Comparison of ENCODE assay signal across 8 cellular contexts in genomic region chr11:7278314-7278917, GRCh38. TPM values are rescaled to one million over a fixed set of nuclear protein-coding genes. Genes with fewer than 3 reads are reported as not detected.
DNase-seq lines count a peak whose midpoint lies in the region; ATAC-seq and TF ChIP-seq lines count a peak whose summit lies in the region.

No MANE protein-coding gene starts in this region.

- H3K4me3 Mint-ChIP-seq in GM23338, result no peak overlapping the region
- H3K4me3 Mint-ChIP-seq in T-helper 17 cell, result no peak overlapping the region

- no peak overlapping the region for H3K27ac ChIP-seq in GM23338 (ENCODE audit: low read depth)
- H3K27ac ChIP-seq in fibroblast of lung (ENCODE audit: insufficient read depth, low read length), result no peak overlapping the region
- H3K27ac ChIP-seq in spleen, result no peak overlapping the region

- 38 to 55% (median 50%) methylated on average over 3 of the region's 3 CpGs for WGBS in spleen, 5 donors

- H3K4me1 Mint-ChIP-seq in GM23338 (peaks cover 5% of the 10 kb centered on the region; the same call in 2 of the 3 replicates), T-helper 17 cell (peaks cover 2% of the 10 kb centered on the region)

- H3K9me2 ChIP-seq in GM23338 (ENCODE audit: insufficient read depth), result no peaks in the 10 kb centered on the region

- H3K9me3 Mint-ChIP-seq in GM23338, result no peaks in the 10 kb centered on the region

- H3K79me2 ChIP-seq in GM23338 (replicated peaks; ENCODE audit: insufficient read depth) (no peaks in the 10 kb centered on the region), fibroblast of lung (ENCODE audit: control insufficient read depth, insufficient read depth, low read length) (no peaks in the 10 kb centered on the region)

- intact Hi-C loops in spleen (cut with DNase I; ENCODE audit: low total_unique reads), result no loop called here

- H3K36me3 Mint-ChIP-seq in GM23338 (ENCODE audit: low read depth) (no peaks in the 10 kb centered on the region), T-helper 17 cell (ENCODE audit: low read depth) (peaks cover 2% of the 10 kb centered on the region)

- no peaks in the 10 kb centered on the region for H3F3A ChIP-seq in GM23338 (replicated peaks; ENCODE audit: low read depth)

- no peaks in the 10 kb centered on the region for H4K20me1 ChIP-seq in GM23338 (replicated peaks; ENCODE audit: insufficient read depth)
- H4K20me1 ChIP-seq in fibroblast of lung (ENCODE audit: control insufficient read depth, extremely low read depth, insufficient read depth, low read length), result no peaks in the 10 kb centered on the region

- H2AFZ ChIP-seq in GM23338 (no peak overlapping the region), fibroblast of lung (ENCODE audit: low read length) (no peak overlapping the region)

- no peaks in the 10 kb centered on the region for H3K9me3 ChIP-seq in fibroblast of lung (ENCODE audit: control insufficient read depth, insufficient read depth, low read depth, low read length)
- no peaks in the 10 kb centered on the region for H3K9me3 ChIP-seq in spleen
- no peaks in the 10 kb centered on the region for H3K9me3 ChIP-seq in T-helper 17 cell (ENCODE audit: control insufficient read depth, low read length, poor library complexity, severe bottlenecking)

- H3K27me3 Mint-ChIP-seq in GM23338 (ENCODE audit: insufficient read depth, low read depth, poor library complexity) (peaks cover 2% of the 10 kb centered on the region), T-helper 17 cell (peaks cover 59% of the 10 kb centered on the region)

- H3K27me3 ChIP-seq in GM23338 (ENCODE audit: insufficient read depth) (no peaks in the 10 kb centered on the region), fibroblast of lung (ENCODE audit: control insufficient read depth, insufficient read depth, low read length) (no peaks in the 10 kb centered on the region), spleen (replicated peaks in 1 of 7) (no peaks in the 10 kb centered on the region)

- TF ChIP-seq POLR2A in spleen (IDR thresholded peaks at IDR 0.05), result no peak

- H3K4me2 ChIP-seq in GM23338 (no peak overlapping the region), fibroblast of lung (ENCODE audit: extremely low read depth, insufficient read depth, low read length) (no peak overlapping the region)

- H3K9ac ChIP-seq in fibroblast of lung (ENCODE audit: insufficient read depth, low read length), result no peak overlapping the region

- ATAC-seq in GM23338 (peak; percentile 88), T-helper 17 cell (no peak), HG03460 (IDR thresholded peaks at IDR 0.05; ENCODE audit: unreplicated experiment) (no peak)

- no peak overlapping the region for H3K27ac Mint-ChIP-seq in GM23338
- no peak overlapping the region for H3K27ac Mint-ChIP-seq in T-helper 17 cell

- no peak overlapping the region for H3K4me3 ChIP-seq in GM23338
- H3K4me3 ChIP-seq in fibroblast of lung (replicated peaks in 1 of 4; ENCODE audit: control extremely low read depth in 1 of 4, insufficient read depth in 1 of 4, low read depth in 3 of 4, low read length in 4 of 4), result no peak overlapping the region
- H3K4me3 ChIP-seq in spleen, result no peak overlapping the region

- TF ChIP-seq CTCF in GM23338 (conservative IDR thresholded peaks at IDR 0.05; ENCODE audit: low read depth in 2 of 2) (peak; percentile 77 to 81), fibroblast of lung (conservative IDR thresholded peaks at IDR 0.05 in 1 of 2, IDR thresholded peaks at IDR 0.05 in 1 of 2; ENCODE audit: low read depth in 1 of 2, low read length in 2 of 2) (peak; percentile 66 to 80), spleen (IDR thresholded peaks at IDR 0.05 in 8 of 11, conservative IDR thresholded peaks at IDR 0.05 in 3 of 11) (peak in 7 of 11 experiments; percentile 13 to 58 (median 30))

- DNase-seq in GM03348 (ENCODE audit: low spot score) (peak; percentile 56), GM23338 (ENCODE audit: low spot score) (peak; percentile 77), NCI-H460 (ENCODE audit: extremely low read depth, low read depth) (peak; percentile 0), fibroblast of lung (ENCODE audit: low read depth in 2 of 2) (peak; percentile 15 to 40), spleen (no peak), NCI-H2107 treated with DMSO at 0.1 percent for 48 hours (lab: John Stamatoyannopoulos, UW; ENCODE audit: unreplicated experiment) (no peak), T-helper 17 cell (no peak)

- no peaks in the 10 kb centered on the region for H3K36me3 ChIP-seq in GM23338 (ENCODE audit: insufficient read depth)
- H3K36me3 ChIP-seq in fibroblast of lung (ENCODE audit: control insufficient read depth, insufficient read depth, low read length), result no peaks in the 10 kb centered on the region
- H3K36me3 ChIP-seq in spleen, result no peaks in the 10 kb centered on the region

- H3K4me1 ChIP-seq in GM23338 (ENCODE audit: insufficient read depth), result no peaks in the 10 kb centered on the region
- no peaks in the 10 kb centered on the region for H3K4me1 ChIP-seq in fibroblast of lung (ENCODE audit: control insufficient read depth, extremely low read depth, insufficient read depth, low read length)
- no peaks in the 10 kb centered on the region for H3K4me1 ChIP-seq in spleen

TF ChIP-seq in GM23338, 12 proteins besides CTCF, POLR2A, EP300 and RAD21:
- TF ChIP-seq ZNF331 (CRISPR knock-in tag; IDR thresholded peaks at IDR 0.05; ENCODE audit: low read depth), result no peak
- no peak for TF ChIP-seq JUNB (IDR thresholded peaks at IDR 0.05; ENCODE audit: unreplicated experiment)
- no peak for TF ChIP-seq POLR2AphosphoS5 (IDR thresholded peaks at IDR 0.05; ENCODE audit: low read depth)

RNA-seq across cellular contexts. Expression of gene SYT9, which starts 26.7 kb away (rescaled TPM):
- 2.4 and 2.7 TPM in 2 replicates for total RNA-seq in GM23338 (2014; rRNA removed; shearing (Covaris generic))
- polyA plus RNA-seq in GM23338 (2016; fragmentation: Nextera tagmentation; extraction: Ambion mirVana) (0.70 and 0.91 TPM in 2 replicates), fibroblast of lung (not detected in 2 replicates), spleen (under 1 TPM; 0.02 to 0.06 (median 0.02) TPM)
- total RNA-seq in NCI-H460 (2014; rRNA removed; shearing (Covaris generic)), result not detected in 2 replicates
- not detected in 2 replicates for polyA plus RNA-seq in NCI-H460 (2014; cell fraction: nucleus; rRNA removed)
- total RNA-seq in fibroblast of lung (not detected in 2 replicates), spleen (under 1 TPM in 3 of 7 donors, not detected in 4; 0.10 to 0.39 (median 0.14) TPM), T-helper 17 cell (not detected)
- polyA plus RNA-seq in fibroblast of lung (2012), result not detected in 2 replicates
- not detected in 2 replicates for polyA minus RNA-seq in fibroblast of lung (ENCODE audit: low replicate concordance)

Comparison
In these comparisons a context has a peak if more than half of its experiments do, and no peak if none do; other contexts are left out.
1. DNase-seq: peak in GM03348 (single experiment), GM23338 (single experiment), NCI-H460 (single experiment) and fibroblast of lung (2 of 2); none in spleen (single experiment), NCI-H2107 treated with DMSO at 0.1 percent for 48 hours (single experiment) and T-helper 17 cell (0 of 3).
2. Peak in every context shown above with its lines, with median percentiles within 50 percentile points of each other: CTCF ChIP-seq.